ENCODE assay signal across 9 cellular contexts in the genomic region with DNA sequence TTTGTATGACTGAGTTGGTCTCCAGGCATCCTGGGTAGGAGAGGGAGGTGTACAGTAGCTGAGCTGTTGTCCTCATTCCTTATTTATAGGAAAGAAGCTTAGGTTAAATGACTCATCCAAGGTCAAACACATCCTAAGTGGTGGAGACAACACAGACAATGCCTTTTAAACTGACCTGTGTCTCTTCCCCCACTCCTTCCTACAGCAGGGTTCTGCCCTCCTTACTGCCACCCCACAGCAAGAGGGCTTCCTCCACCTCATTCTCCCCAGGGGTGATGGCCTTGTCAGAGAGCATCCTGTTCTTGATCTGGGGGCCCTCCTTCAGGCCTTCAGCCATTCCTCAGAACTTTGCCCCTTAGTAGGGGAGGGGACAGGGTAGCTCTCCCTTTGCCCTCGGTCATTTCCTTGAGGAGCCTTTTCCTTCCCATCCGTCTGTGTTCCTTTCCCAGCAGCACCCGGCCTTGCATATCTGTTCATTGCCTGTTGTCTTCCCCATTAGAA. TPM values are rescaled to one million over a fixed set of nuclear protein-coding genes. Genes with fewer than 3 reads are reported as not detected.
DNase-seq lines count a peak whose midpoint lies in the region; ATAC-seq lines count a peak whose summit lies in the region.
"Had no signal": no experiment of that assay in that cellular context is flagged by ENCODE, and none has a peak within 500 bp of the region (broad histone marks: within the 10 kb centered on the region; RNA-seq: fewer than 3 reads in every experiment).

No MANE protein-coding gene starts in this region.

- POLR2A ChIA-PET in activated CD8-positive, alpha-beta T cell treated with anti-CD3 and anti-CD28 coated beads, Interleukin-2, amount 10 ng/mL, durations not matched to agents 7 days and 5 days (lab: Charles Lee), result interaction anchor here (0.9 kb wide), 1 partner anchor 13 kb away, joined by 3 read pairs; no protein-coding TSS in a partner anchor

- no peak for ATAC-seq in HG03442 (IDR thresholded peaks at IDR 0.05; ENCODE audit: unreplicated experiment)
- ATAC-seq in GM21447 (IDR thresholded peaks at IDR 0.05; ENCODE audit: unreplicated experiment), result no peak
- no peak for ATAC-seq in activated CD8-positive, alpha-beta T cell treated with anti-CD3 and anti-CD28 coated beads, Interleukin-2, amount 10 ng/mL, durations not matched to agents 7 days and 5 days

- H3K9me3 ChIP-seq in skeletal muscle satellite cell (replicated peaks; ENCODE audit: low read length), result no peaks in the 10 kb centered on the region

- no peaks in the 10 kb centered on the region for H3K27me3 Mint-ChIP-seq in activated CD8-positive, alpha-beta T cell treated with anti-CD3 and anti-CD28 coated beads, Interleukin-2, amount 10 ng/mL, durations not matched to agents 7 days and 5 days (ENCODE audit: low read depth)

- DNase-seq in ELR (ENCODE audit: low read depth) (peak; percentile 82), RPMI7951 (ENCODE audit: low read depth) (peak; percentile 41), fibroblast of peridontal ligament (ENCODE audit: extremely low read depth) (peak; percentile 22), NCI-H1694 treated with DMSO at 0.1 percent for 48 hours (lab: John Stamatoyannopoulos, UW) (no peak)
- no peak for DNase-seq in activated CD8-positive, alpha-beta T cell treated with anti-CD3 and anti-CD28 coated beads, Interleukin-2, amount 10 ng/mL, durations not matched to agents 7 days and 5 days

- no peak overlapping the region for H3K4me3 Mint-ChIP-seq in activated CD8-positive, alpha-beta T cell treated with anti-CD3 and anti-CD28 coated beads, Interleukin-2, amount 10 ng/mL, durations not matched to agents 7 days and 5 days
- H3K4me3 Mint-ChIP-seq: neural progenitor cell had no signal

- peak overlapping the region; percentile 34 for H3K4me2 ChIP-seq in skeletal muscle satellite cell (ENCODE audit: low read length)
- H3K4me2 ChIP-seq: neural progenitor cell had no signal

- CTCF ChIA-PET in activated CD8-positive, alpha-beta T cell treated with anti-CD3 and anti-CD28 coated beads, Interleukin-2, amount 10 ng/mL, durations not matched to agents 7 days and 5 days (lab: Charles Lee), result interaction anchor here (0.8 kb wide), 1 partner anchor 47 kb away, joined by 3 read pairs; no protein-coding TSS in a partner anchor

- peaks cover 13% of the 10 kb centered on the region for H3K4me1 Mint-ChIP-seq in activated CD8-positive, alpha-beta T cell treated with anti-CD3 and anti-CD28 coated beads, Interleukin-2, amount 10 ng/mL, durations not matched to agents 7 days and 5 days (ENCODE audit: low read depth)

- no peak overlapping the region for H3K27ac Mint-ChIP-seq in activated CD8-positive, alpha-beta T cell treated with anti-CD3 and anti-CD28 coated beads, Interleukin-2, amount 10 ng/mL, durations not matched to agents 7 days and 5 days
- H3K27ac Mint-ChIP-seq: neural progenitor cell had no signal

- H3K36me3 ChIP-seq in skeletal muscle satellite cell (ENCODE audit: insufficient read depth, low read length), result peaks cover 7% of the 10 kb centered on the region
- H3K36me3 ChIP-seq: neural progenitor cell had no signal

- peak overlapping the region; percentile 6 for H3K4me3 ChIP-seq in skeletal muscle satellite cell (ENCODE audit: low read length)
- H3K4me3 ChIP-seq: neural progenitor cell had no signal

- H3K27me3 ChIP-seq in skeletal muscle satellite cell (ENCODE audit: control insufficient read depth, insufficient read depth, low read length), result no peaks in the 10 kb centered on the region
- H3K27me3 ChIP-seq: neural progenitor cell had no signal

- H3K4me1 ChIP-seq in skeletal muscle satellite cell (ENCODE audit: control insufficient read depth, insufficient read depth, low read length), result peaks cover 63% of the 10 kb centered on the region
- H3K4me1 ChIP-seq: neural progenitor cell had no signal

- no peak overlapping the region for H3K9ac ChIP-seq in skeletal muscle satellite cell (ENCODE audit: low read depth, low read length)
- H3K9ac ChIP-seq: neural progenitor cell had no signal

- H3K36me3 Mint-ChIP-seq in activated CD8-positive, alpha-beta T cell treated with anti-CD3 and anti-CD28 coated beads, Interleukin-2, amount 10 ng/mL, durations not matched to agents 7 days and 5 days (ENCODE audit: low read depth), result peaks cover 3% of the 10 kb centered on the region

- no peaks in the 10 kb centered on the region for H3K9me3 Mint-ChIP-seq in activated CD8-positive, alpha-beta T cell treated with anti-CD3 and anti-CD28 coated beads, Interleukin-2, amount 10 ng/mL, durations not matched to agents 7 days and 5 days (ENCODE audit: insufficient read depth)
- H3K9me3 Mint-ChIP-seq: neural progenitor cell had no signal

RNA-seq across cellular contexts. Expression of a gene that starts 48.2 kb away (rescaled TPM):
- total RNA-seq in RPMI7951 (2014; rRNA removed; shearing (Covaris generic)), result 298 and 372 TPM in 2 replicates
- 249 and 305 TPM in 2 replicates for total RNA-seq in skeletal muscle satellite cell (2012; rRNA removed)
- 100 to 1,000 TPM; 661 to 697 TPM for total RNA-seq in activated CD8-positive, alpha-beta T cell treated with anti-CD3 and anti-CD28 coated beads, Interleukin-2, amount 10 ng/mL, durations not matched to agents 7 days and 5 days

Comparison
In these comparisons a context has a peak if more than half of its experiments do, and no peak if none do; other contexts are left out.
1. DNase-seq: peak in ELR (single experiment), RPMI7951 (single experiment) and fibroblast of peridontal ligament (single experiment); none in activated CD8-positive, alpha-beta T cell treated with anti-CD3 and anti-CD28 coated beads, Interleukin-2, amount 10 ng/mL, durations not matched to agents 7 days and 5 days (single experiment) and NCI-H1694 treated with DMSO at 0.1 percent for 48 hours (single experiment).